ENCODE assay signal across 25 cellular contexts in the genomic region with DNA sequence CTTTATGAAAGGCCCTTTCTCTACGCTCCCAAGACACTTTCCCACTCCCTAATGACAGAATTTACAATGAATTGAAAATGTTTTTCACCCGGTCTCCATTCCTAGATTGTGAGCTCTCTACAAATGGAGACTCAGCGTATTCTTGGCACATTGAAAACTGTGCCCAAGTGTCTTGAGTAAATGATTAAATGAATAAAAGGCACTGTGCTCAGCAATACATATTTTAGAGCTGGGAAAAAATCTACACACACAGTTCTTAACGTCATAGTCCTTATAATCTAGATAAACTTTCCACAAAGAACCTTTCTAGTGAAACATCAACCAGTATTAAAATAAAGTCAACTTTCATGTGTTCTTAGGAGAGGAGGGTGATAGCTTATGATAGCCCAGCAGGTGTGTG.
"Had no signal": no experiment of that assay in that cellular context is flagged by ENCODE, and none has a peak within 500 bp of the region (broad histone marks: within the 10 kb centered on the region; RNA-seq: fewer than 3 reads in every experiment).

No MANE protein-coding gene starts in this region.

- H3K27me3 ChIP-seq: esophagus squamous epithelium, gastrocnemius medialis, heart left ventricle, right lobe of liver, testis, upper lobe of left lung had no signal

- H3K27ac Mint-ChIP-seq: activated CD4-positive, alpha-beta T cell treated with anti-CD3 and anti-CD28 coated beads, Interleukin-2, amount 10 ng/mL, durations not matched to agents 7 days and 5 days; activated CD8-positive, alpha-beta T cell treated with anti-CD3 and anti-CD28 coated beads, Interleukin-2, amount 10 ng/mL, durations not matched to agents 7 days and 5 days; activated naive CD4-positive, alpha-beta T cell treated with anti-CD3 and anti-CD28 coated beads, Interleukin-2, amount 50 U/mL, for 24 hours; activated T-helper 1 cell treated with anti-CD3 and anti-CD28 coated beads, Interleukin-12 subunit alpha, Interleukin-12 subunit beta, Interleukin-2, Interleukin-4 antibody, amounts not matched to agents 30 ng/mL and 10 ng/mL and 1 ng/mL, durations not matched to agents 14 hours and 24 hours and 36 hours; brain; endodermal cell; nephron progenitor cell; stimulated activated memory B cell treated with anti-CD40 and anti-IgM and Interleukin-4, amounts not matched to agents 10 μg/mL and 1 μg/mL and 100 μg/mL, for 72 hours had no signal

- H3K4me3 ChIP-seq: esophagus squamous epithelium, gastrocnemius medialis, heart left ventricle, left ventricle myocardium inferior, right lobe of liver, skin epidermis, testis had no signal

- H3K36me3 Mint-ChIP-seq: activated naive CD4-positive, alpha-beta T cell treated with anti-CD3 and anti-CD28 coated beads, Interleukin-2, amount 50 U/mL, for 24 hours had no signal

- H3K4me1 Mint-ChIP-seq: activated CD4-positive, alpha-beta T cell treated with anti-CD3 and anti-CD28 coated beads, Interleukin-2, amount 10 ng/mL, durations not matched to agents 7 days and 5 days; activated naive CD4-positive, alpha-beta T cell treated with anti-CD3 and anti-CD28 coated beads, Interleukin-2, amount 50 U/mL, for 24 hours; endodermal cell had no signal

- H3K9me3 Mint-ChIP-seq: activated CD4-positive, alpha-beta T cell treated with anti-CD3 and anti-CD28 coated beads, Interleukin-2, amount 10 ng/mL, durations not matched to agents 7 days and 5 days; activated naive CD4-positive, alpha-beta T cell treated with anti-CD3 and anti-CD28 coated beads, Interleukin-2, amount 50 U/mL, for 24 hours; activated T-helper 1 cell treated with anti-CD3 and anti-CD28 coated beads, Interleukin-12 subunit alpha, Interleukin-12 subunit beta, Interleukin-2, Interleukin-4 antibody, amounts not matched to agents 30 ng/mL and 10 ng/mL and 1 ng/mL, durations not matched to agents 14 hours and 24 hours and 36 hours; brain; endodermal cell; nephron progenitor cell; stimulated activated memory B cell treated with anti-CD40 and anti-IgM and Interleukin-4, amounts not matched to agents 10 μg/mL and 1 μg/mL and 100 μg/mL, for 72 hours had no signal

- DNase-seq: activated CD4-positive, alpha-beta T cell treated with anti-CD3 and anti-CD28 coated beads, Interleukin-2, amount 10 ng/mL, durations not matched to agents 7 days and 5 days; activated CD4-positive, CD25-positive, alpha-beta regulatory T cell treated with anti-CD3 and anti-CD28 coated beads, Interleukin-2, amount 50 U/mL, for 72 hours; activated CD8-positive, alpha-beta T cell treated with anti-CD3 and anti-CD28 coated beads, Interleukin-2, amount 10 ng/mL, durations not matched to agents 7 days and 5 days; activated gamma-delta T cell treated with Interleukin-2 at 50 U/mL for 16 hours; anterior cingulate cortex; caudate nucleus; endodermal cell; esophagus squamous epithelium; gastrocnemius medialis; heart left ventricle; left ventricle myocardium inferior; midbrain; nephron progenitor cell; right lobe of liver; stimulated activated CD4-positive, alpha-beta T cell treated with anti-CD3 and anti-CD28 coated beads, Interleukin-15, amount 100 ng/mL, for 24 hours; testis; upper lobe of left lung; WERI-Rb-1 had no signal

- H3K9me3 ChIP-seq: esophagus squamous epithelium, gastrocnemius medialis, heart left ventricle, left ventricle myocardium inferior, right lobe of liver, testis, upper lobe of left lung had no signal

- H3K9ac ChIP-seq: parathyroid adenoma had no signal

- H3K36me3 ChIP-seq: right lobe of liver, WERI-Rb-1 had no signal

- H3K27me3 Mint-ChIP-seq: stimulated activated memory B cell treated with anti-CD40 and anti-IgM and Interleukin-4, amounts not matched to agents 10 μg/mL and 1 μg/mL and 100 μg/mL, for 72 hours had no signal

- H3K4me3 Mint-ChIP-seq: activated CD4-positive, alpha-beta T cell treated with anti-CD3 and anti-CD28 coated beads, Interleukin-2, amount 10 ng/mL, durations not matched to agents 7 days and 5 days; activated CD8-positive, alpha-beta T cell treated with anti-CD3 and anti-CD28 coated beads, Interleukin-2, amount 10 ng/mL, durations not matched to agents 7 days and 5 days; activated naive CD4-positive, alpha-beta T cell treated with anti-CD3 and anti-CD28 coated beads, Interleukin-2, amount 50 U/mL, for 24 hours; activated T-helper 1 cell treated with anti-CD3 and anti-CD28 coated beads, Interleukin-12 subunit alpha, Interleukin-12 subunit beta, Interleukin-2, Interleukin-4 antibody, amounts not matched to agents 30 ng/mL and 10 ng/mL and 1 ng/mL, durations not matched to agents 14 hours and 24 hours and 36 hours; brain; endodermal cell; nephron progenitor cell; stimulated activated memory B cell treated with anti-CD40 and anti-IgM and Interleukin-4, amounts not matched to agents 10 μg/mL and 1 μg/mL and 100 μg/mL, for 72 hours had no signal

- ATAC-seq: activated CD8-positive, alpha-beta T cell treated with anti-CD3 and anti-CD28 coated beads, Interleukin-2, amount 10 ng/mL, durations not matched to agents 7 days and 5 days; gastrocnemius medialis; heart left ventricle; right lobe of liver; SK-N-SH treated with all-trans-retinoic acid at 6 μM for 48 hours; stimulated activated memory B cell treated with anti-CD40 and anti-IgM and Interleukin-4, amounts not matched to agents 10 μg/mL and 1 μg/mL and 100 μg/mL, for 72 hours had no signal

- H3K4me1 ChIP-seq: esophagus squamous epithelium, parathyroid adenoma, right lobe of liver, testis had no signal

- H3K27ac ChIP-seq: esophagus squamous epithelium, heart left ventricle, left ventricle myocardium inferior, parathyroid adenoma, right lobe of liver, skin epidermis, testis, upper lobe of left lung, WERI-Rb-1 had no signal
